In genomic region chr1:232893481-232894313, GRCh38 we compare ENCODE assay signal across 27 cellular contexts. TPM values are rescaled to one million over a fixed set of nuclear protein-coding genes. Genes with fewer than 3 reads are reported as not detected.
A peak's percentile ranks its signal among the peaks of the same experiment; 100 is the strongest.
DNase-seq lines count a peak whose midpoint lies in the region; ATAC-seq, FAIRE-seq and TF ChIP-seq lines count a peak whose summit lies in the region.
"Had no signal": no experiment of that assay in that cellular context is flagged by ENCODE, and none has a peak within 500 bp of the region (broad histone marks: within the 10 kb centered on the region; RNA-seq: fewer than 3 reads in every experiment).

No MANE protein-coding gene starts in this region.

- TF ChIP-seq EP300 in A549 (IDR thresholded peaks at IDR 0.05) = no peak

- H3K9me3 ChIP-seq in A549 (no peaks in the 10 kb centered on the region), astrocyte (ENCODE audit: insufficient read depth, low read depth, low read length) (peaks cover 9% of the 10 kb centered on the region)
- H3K9me3 ChIP-seq: HAP-1, SJCRH30 had no signal

- TF ChIP-seq POLR2A in A549 (IDR thresholded peaks at IDR 0.05; ENCODE audit: low read length) = no peak

- peaks cover 4% of the 10 kb centered on the region for H3K27me3 Mint-ChIP-seq in astrocyte (ENCODE audit: low read depth, unreplicated experiment)
- H3K27me3 Mint-ChIP-seq in mesothelial cell of epicardium (ENCODE audit: low read depth) = no peaks in the 10 kb centered on the region
- H3K27me3 Mint-ChIP-seq in activated CD4-positive, alpha-beta T cell treated with anti-CD3 and anti-CD28 coated beads, Interleukin-2, amount 10 ng/mL, durations not matched to agents 7 days and 5 days = no peaks in the 10 kb centered on the region
- H3K27me3 Mint-ChIP-seq in natural killer cell treated with Interleukin-12 subunit alpha and Interleukin-12 subunit beta and Interleukin-15 and Interleukin-18, amount 100 ng/mL, for 72 hours = peaks cover 11 to 15% of the 10 kb centered on the region in 2 donors

- H3K36me3 Mint-ChIP-seq in astrocyte (ENCODE audit: low read depth, unreplicated experiment) (no peaks in the 10 kb centered on the region), mesothelial cell of epicardium (peaks cover 9% of the 10 kb centered on the region)
- H3K36me3 Mint-ChIP-seq in activated CD4-positive, alpha-beta T cell treated with anti-CD3 and anti-CD28 coated beads, Interleukin-2, amount 10 ng/mL, durations not matched to agents 7 days and 5 days (ENCODE audit: low read depth) = peaks cover 2% of the 10 kb centered on the region
- H3K36me3 Mint-ChIP-seq in natural killer cell treated with Interleukin-12 subunit alpha and Interleukin-12 subunit beta and Interleukin-15 and Interleukin-18, amount 100 ng/mL, for 72 hours = no peaks in the 10 kb centered on the region
- H3K36me3 Mint-ChIP-seq: CD4-positive, alpha-beta memory T cell had no signal

- no peak for FAIRE-seq in A549 (lab: Jason Lieb, UNC)
- FAIRE-seq in astrocyte (lab: Jason Lieb, UNC) = no peak
- FAIRE-seq: GM12878 had no signal

- H4K20me1 ChIP-seq in astrocyte (ENCODE audit: insufficient read depth, low read length) = no peaks in the 10 kb centered on the region
- H4K20me1 ChIP-seq: BLaER1 treated with 17β-estradiol and CSF1 and Interleukin-3, amounts not matched to agents 10 nM and 100 nM had no signal

- ATAC-seq in A549 = no peak
- no peak for ATAC-seq in HG02642 (IDR thresholded peaks at IDR 0.05; ENCODE audit: poor library complexity, unreplicated experiment)
- no peak for ATAC-seq in natural killer cell treated with Interleukin-12 subunit alpha and Interleukin-12 subunit beta and Interleukin-15 and Interleukin-18, amount 100 ng/mL, for 72 hours
- ATAC-seq: GM12878, Right ventricle myocardium inferior had no signal

- TF ChIP-seq CTCF in A549 (IDR thresholded peaks at IDR 0.05) (no peak), astrocyte (IDR thresholded peaks at IDR 0.05; ENCODE audit: insufficient read depth, low read depth, low read length) (no peak), mesothelial cell of epicardium (IDR thresholded peaks at IDR 0.05; ENCODE audit: unreplicated experiment) (no peak)

- 58% methylated on average over 4 of the region's 4 CpGs for WGBS in A549 (ENCODE audit: missing lambda C conversion rate)

- H3K79me2 ChIP-seq in astrocyte (ENCODE audit: insufficient read depth, low read length) = no peaks in the 10 kb centered on the region

- H3K4me2 ChIP-seq in A549 (no peak overlapping the region), astrocyte (ENCODE audit: low read length) (no peak overlapping the region)
- H3K4me2 ChIP-seq: BLaER1 treated with 17β-estradiol and CSF1 and Interleukin-3, amounts not matched to agents 10 nM and 100 nM had no signal

- H3K4me1 Mint-ChIP-seq in astrocyte (ENCODE audit: low read depth, unreplicated experiment) (peaks cover 9% of the 10 kb centered on the region), mesothelial cell of epicardium (peaks cover 11% of the 10 kb centered on the region)
- H3K4me1 Mint-ChIP-seq in activated CD4-positive, alpha-beta T cell treated with anti-CD3 and anti-CD28 coated beads, Interleukin-2, amount 10 ng/mL, durations not matched to agents 7 days and 5 days = peaks cover 8% of the 10 kb centered on the region
- no peaks in the 10 kb centered on the region for H3K4me1 Mint-ChIP-seq in natural killer cell treated with Interleukin-12 subunit alpha and Interleukin-12 subunit beta and Interleukin-15 and Interleukin-18, amount 100 ng/mL, for 72 hours (ENCODE audit: low read depth in 2 of 2)
- H3K4me1 Mint-ChIP-seq: IgD-negative memory B cell had no signal

- CTCF ChIA-PET in A549 (lab: Yijun Ruan, JAX) = interaction anchor here (0.6 to 1.3 kb wide), 4 partner anchors 15 to 1580 kb away, joined by 3 read pairs; no protein-coding TSS in a partner anchor
- CTCF ChIA-PET in activated CD4-positive, alpha-beta T cell treated with anti-CD3 and anti-CD28 coated beads, Interleukin-2, amount 10 ng/mL, durations not matched to agents 7 days and 5 days (lab: Charles Lee) = interaction anchor here (0.9 to 1.0 kb wide), 2 partner anchors 18 to 59 kb away, joined by 3 read pairs; no protein-coding TSS in a partner anchor

- H3K36me3 ChIP-seq in astrocyte (ENCODE audit: insufficient read depth, low read length) = no peaks in the 10 kb centered on the region
- H3K36me3 ChIP-seq: BLaER1 treated with 17β-estradiol and CSF1 and Interleukin-3, amounts not matched to agents 10 nM and 100 nM; HAP-1; SJCRH30 had no signal

- POLR2A ChIA-PET in A549 (lab: Yijun Ruan, JAX) = no interaction called here
- POLR2A ChIA-PET in activated CD4-positive, alpha-beta T cell treated with anti-CD3 and anti-CD28 coated beads, Interleukin-2, amount 10 ng/mL, durations not matched to agents 7 days and 5 days (lab: Charles Lee) = no interaction called here

- no peak overlapping the region for H3K4me3 ChIP-seq in A549
- no peak overlapping the region for H3K4me3 ChIP-seq in astrocyte (ENCODE audit: insufficient read depth, low read depth, low read length)
- H3K4me3 ChIP-seq: BLaER1 treated with 17β-estradiol and CSF1 and Interleukin-3, amounts not matched to agents 10 nM and 100 nM; GM12878; HAP-1; SJCRH30 had no signal

- TF ChIP-seq RAD21 in A549 (conservative IDR thresholded peaks at IDR 0.05 in 1 of 2, IDR thresholded peaks at IDR 0.05 in 1 of 2) = no peak

- H3K9me3 Mint-ChIP-seq in astrocyte (ENCODE audit: unreplicated experiment) (peaks cover 6% of the 10 kb centered on the region), mesothelial cell of epicardium (peaks cover 20% of the 10 kb centered on the region)
- peaks cover 8% of the 10 kb centered on the region for H3K9me3 Mint-ChIP-seq in activated CD4-positive, alpha-beta T cell treated with anti-CD3 and anti-CD28 coated beads, Interleukin-2, amount 10 ng/mL, durations not matched to agents 7 days and 5 days
- H3K9me3 Mint-ChIP-seq in natural killer cell treated with Interleukin-12 subunit alpha and Interleukin-12 subunit beta and Interleukin-15 and Interleukin-18, amount 100 ng/mL, for 72 hours = no peaks in the 10 kb centered on the region

- H3K27me3 ChIP-seq in astrocyte (ENCODE audit: insufficient read depth, low read length) = peaks cover 4% of the 10 kb centered on the region
- H3K27me3 ChIP-seq: BLaER1 treated with 17β-estradiol and CSF1 and Interleukin-3, amounts not matched to agents 10 nM and 100 nM; SJCRH30 had no signal

- no peak overlapping the region for H2AFZ ChIP-seq in astrocyte (ENCODE audit: low read depth, low read length)

- H3K27ac Mint-ChIP-seq in astrocyte (ENCODE audit: unreplicated experiment) (no peak overlapping the region), mesothelial cell of epicardium (peak overlapping the region; percentile 69)
- no peak overlapping the region for H3K27ac Mint-ChIP-seq in activated CD4-positive, alpha-beta T cell treated with anti-CD3 and anti-CD28 coated beads, Interleukin-2, amount 10 ng/mL, durations not matched to agents 7 days and 5 days
- H3K27ac Mint-ChIP-seq in natural killer cell treated with Interleukin-12 subunit alpha and Interleukin-12 subunit beta and Interleukin-15 and Interleukin-18, amount 100 ng/mL, for 72 hours = no peak overlapping the region
- H3K27ac Mint-ChIP-seq: CD4-positive, alpha-beta memory T cell; IgD-negative memory B cell had no signal

- DNase-seq in A549 (ENCODE audit: low read depth in 1 of 2, low spot score in 1 of 2) = no peak
- DNase-seq in NCI-H526 treated with DMSO at 0.1 percent for 48 hours (lab: John Stamatoyannopoulos, UW) = peak; percentile 15
- peak; percentile 20 for DNase-seq in astrocyte (ENCODE audit: low read depth)
- peak in 1 of 2 experiments; percentile 10 for DNase-seq in mesothelial cell of epicardium (ENCODE audit: low spot score in 2 of 2, unreplicated experiment in 2 of 2)
- DNase-seq in KG1 (lab: John Stamatoyannopoulos, UW) = no peak
- no peak for DNase-seq in activated CD4-positive, alpha-beta T cell treated with anti-CD3 and anti-CD28 coated beads, Interleukin-2, amount 10 ng/mL, durations not matched to agents 7 days and 5 days
- DNase-seq in natural killer cell treated with Interleukin-12 subunit alpha and Interleukin-12 subunit beta and Interleukin-15 and Interleukin-18, amount 100 ng/mL, for 72 hours (ENCODE audit: low spot score) = no peak
- DNase-seq: 8988T; CD4-positive, alpha-beta memory T cell; COR-L47; GDM1; GOT3; NCI-H1092 treated with DMSO at 0.1 percent for 48 hours; NCI-H1436; NCI-H187; NCI-H2081 treated with DMSO at 0.1 percent for 48 hours; NCI-H2171; NCI-H226; NCI-H510A; NCI-H774; SJCRH30 had no signal

- no peak overlapping the region for H3K9ac ChIP-seq in astrocyte (ENCODE audit: low read length)
- H3K9ac ChIP-seq: BLaER1 treated with 17β-estradiol and CSF1 and Interleukin-3, amounts not matched to agents 10 nM and 100 nM had no signal

- H3K27ac ChIP-seq in A549 = no peak overlapping the region
- H3K27ac ChIP-seq in astrocyte (ENCODE audit: low read depth, low read length) = no peak overlapping the region
- H3K27ac ChIP-seq: BLaER1 treated with 17β-estradiol and CSF1 and Interleukin-3, amounts not matched to agents 10 nM and 100 nM; SJCRH30 had no signal

- H3K4me1 ChIP-seq in A549 = no peaks in the 10 kb centered on the region
- peaks cover 15% of the 10 kb centered on the region for H3K4me1 ChIP-seq in astrocyte (ENCODE audit: insufficient read depth, low read length)
- H3K4me1 ChIP-seq: HAP-1, SJCRH30 had no signal

- H3K4me3 Mint-ChIP-seq in astrocyte (ENCODE audit: unreplicated experiment) (no peak overlapping the region), mesothelial cell of epicardium (no peak overlapping the region)
- no peak overlapping the region for H3K4me3 Mint-ChIP-seq in activated CD4-positive, alpha-beta T cell treated with anti-CD3 and anti-CD28 coated beads, Interleukin-2, amount 10 ng/mL, durations not matched to agents 7 days and 5 days
- H3K4me3 Mint-ChIP-seq in natural killer cell treated with Interleukin-12 subunit alpha and Interleukin-12 subunit beta and Interleukin-15 and Interleukin-18, amount 100 ng/mL, for 72 hours = no peak overlapping the region
- H3K4me3 Mint-ChIP-seq: CD4-positive, alpha-beta memory T cell; IgD-negative memory B cell had no signal

TF ChIP-seq in A549, 52 proteins besides CTCF, POLR2A, EP300 and RAD21:
- TF ChIP-seq RCOR1 (IDR thresholded peaks at IDR 0.05; ENCODE audit: low read depth, low read length) (no peak), ZC3H11A (IDR thresholded peaks at IDR 0.05) (peak; percentile 44)

RNA-seq across cellular contexts. Expression of gene NTPCR, which starts 56.7 kb away (rescaled TPM):
- polyA plus RNA-seq in A549 (2011; rRNA removed) (65.1 and 83.6 TPM in 2 replicates), A549 (2017; fragmentation: RNase III; extraction: RNeasy Plus Mini Kit Qiagen cat#74134 plus additional on column Dnase treatment) (68.8 to 76.9 TPM (median 69.9 TPM) in 3 replicates)
- polyA plus RNA-seq in A549 (2012; cell fraction: cytosol; rRNA removed) = 30.3 and 30.9 TPM in 2 replicates
- polyA plus RNA-seq in A549 (2012; cell fraction: nucleus; rRNA removed) = 11.4 and 16.0 TPM in 2 replicates
- 18.4 and 26.3 TPM in 2 replicates for polyA minus RNA-seq in A549 (2011; rRNA and poly(A)+ RNA removed)
- total RNA-seq in astrocyte (41.5 and 54.5 TPM in 2 replicates), mesothelial cell of epicardium (55.2 to 59.1 TPM (median 55.8 TPM) in 3 replicates)
- 10 to 100 TPM; 36.9 to 45.8 TPM for total RNA-seq in activated CD4-positive, alpha-beta T cell treated with anti-CD3 and anti-CD28 coated beads, Interleukin-2, amount 10 ng/mL, durations not matched to agents 7 days and 5 days
- 10 to 100 TPM; 27.4 to 41.6 TPM for total RNA-seq in natural killer cell treated with Interleukin-12 subunit alpha and Interleukin-12 subunit beta and Interleukin-15 and Interleukin-18, amount 100 ng/mL, for 72 hours

Comparison
In these comparisons a context has a peak if more than half of its experiments do, and no peak if none do; other contexts are left out.
1. DNase-seq: peak in NCI-H526 treated with DMSO at 0.1 percent for 48 hours (single experiment) and astrocyte (single experiment); none in A549 (0 of 2), KG1 (single experiment), activated CD4-positive, alpha-beta T cell treated with anti-CD3 and anti-CD28 coated beads, Interleukin-2, amount 10 ng/mL, durations not matched to agents 7 days and 5 days (single experiment) and natural killer cell treated with Interleukin-12 subunit alpha and Interleukin-12 subunit beta and Interleukin-15 and Interleukin-18, amount 100 ng/mL, for 72 hours (single experiment).